1 cellular context compared by ENCODE assay signal in the genomic region with DNA sequence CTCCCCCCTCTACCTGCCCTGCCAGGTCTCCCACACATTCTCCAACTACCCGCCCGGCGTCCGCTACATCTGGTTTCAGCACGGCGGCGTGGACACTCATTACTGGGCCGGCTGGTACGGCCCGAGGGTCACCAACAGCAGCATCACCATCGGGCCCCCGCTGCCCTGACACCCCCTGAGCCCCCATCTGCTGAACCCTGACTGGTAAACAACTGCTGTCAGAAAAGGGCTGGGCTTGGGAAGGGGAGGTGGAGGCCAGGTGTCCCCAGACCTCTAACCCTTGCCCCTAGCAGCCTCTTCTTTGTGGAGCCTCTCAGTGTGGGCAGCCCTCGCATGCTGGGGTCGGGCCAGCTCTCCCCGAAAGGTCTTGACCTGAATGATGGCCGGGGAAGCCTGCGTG.
TF ChIP-seq lines count a peak whose summit lies in the region.

No MANE protein-coding gene starts in this region.

TF ChIP-seq in HepG2, 621 proteins besides CTCF, POLR2A, EP300 and RAD21:
- no peak for TF ChIP-seq ZNF432 (CRISPR knock-in tag; IDR thresholded peaks at IDR 0.05; ENCODE audit: borderline replicate concordance)
- peak; percentile 62 for TF ChIP-seq AGO2 (optimal IDR thresholded peaks at IDR 0.05; ENCODE audit: low read depth, low read length)
- no peak for TF ChIP-seq TBX3 (IDR thresholded peaks at IDR 0.05; ENCODE audit: borderline replicate concordance)
- TF ChIP-seq, protein P1, sequence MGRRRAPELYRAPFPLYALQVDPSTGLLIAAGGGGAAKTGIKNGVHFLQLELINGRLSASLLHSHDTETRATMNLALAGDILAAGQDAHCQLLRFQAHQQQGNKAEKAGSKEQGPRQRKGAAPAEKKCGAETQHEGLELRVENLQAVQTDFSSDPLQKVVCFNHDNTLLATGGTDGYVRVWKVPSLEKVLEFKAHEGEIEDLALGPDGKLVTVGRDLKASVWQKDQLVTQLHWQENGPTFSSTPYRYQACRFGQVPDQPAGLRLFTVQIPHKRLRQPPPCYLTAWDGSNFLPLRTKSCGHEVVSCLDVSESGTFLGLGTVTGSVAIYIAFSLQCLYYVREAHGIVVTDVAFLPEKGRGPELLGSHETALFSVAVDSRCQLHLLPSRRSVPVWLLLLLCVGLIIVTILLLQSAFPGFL (CRISPR knock-in tag; IDR thresholded peaks at IDR 0.05): no peak
- TF ChIP-seq, protein P2, sequence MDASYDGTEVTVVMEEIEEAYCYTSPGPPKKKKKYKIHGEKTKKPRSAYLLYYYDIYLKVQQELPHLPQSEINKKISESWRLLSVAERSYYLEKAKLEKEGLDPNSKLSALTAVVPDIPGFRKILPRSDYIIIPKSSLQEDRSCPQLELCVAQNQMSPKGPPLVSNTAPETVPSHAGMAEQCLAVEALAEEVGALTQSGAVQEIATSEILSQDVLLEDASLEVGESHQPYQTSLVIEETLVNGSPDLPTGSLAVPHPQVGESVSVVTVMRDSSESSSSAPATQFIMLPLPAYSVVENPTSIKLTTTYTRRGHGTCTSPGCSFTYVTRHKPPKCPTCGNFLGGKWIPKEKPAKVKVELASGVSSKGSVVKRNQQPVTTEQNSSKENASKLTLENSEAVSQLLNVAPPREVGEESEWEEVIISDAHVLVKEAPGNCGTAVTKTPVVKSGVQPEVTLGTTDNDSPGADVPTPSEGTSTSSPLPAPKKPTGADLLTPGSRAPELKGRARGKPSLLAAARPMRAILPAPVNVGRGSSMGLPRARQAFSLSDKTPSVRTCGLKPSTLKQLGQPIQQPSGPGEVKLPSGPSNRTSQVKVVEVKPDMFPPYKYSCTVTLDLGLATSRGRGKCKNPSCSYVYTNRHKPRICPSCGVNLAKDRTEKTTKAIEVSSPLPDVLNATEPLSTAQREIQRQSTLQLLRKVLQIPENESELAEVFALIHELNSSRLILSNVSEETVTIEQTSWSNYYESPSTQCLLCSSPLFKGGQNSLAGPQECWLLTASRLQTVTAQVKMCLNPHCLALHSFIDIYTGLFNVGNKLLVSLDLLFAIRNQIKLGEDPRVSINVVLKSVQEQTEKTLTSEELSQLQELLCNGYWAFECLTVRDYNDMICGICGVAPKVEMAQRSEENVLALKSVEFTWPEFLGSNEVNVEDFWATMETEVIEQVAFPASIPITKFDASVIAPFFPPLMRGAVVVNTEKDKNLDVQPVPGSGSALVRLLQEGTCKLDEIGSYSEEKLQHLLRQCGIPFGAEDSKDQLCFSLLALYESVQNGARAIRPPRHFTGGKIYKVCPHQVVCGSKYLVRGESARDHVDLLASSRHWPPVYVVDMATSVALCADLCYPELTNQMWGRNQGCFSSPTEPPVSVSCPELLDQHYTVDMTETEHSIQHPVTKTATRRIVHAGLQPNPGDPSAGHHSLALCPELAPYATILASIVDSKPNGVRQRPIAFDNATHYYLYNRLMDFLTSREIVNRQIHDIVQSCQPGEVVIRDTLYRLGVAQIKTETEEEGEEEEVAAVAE (CRISPR knock-in tag; IDR thresholded peaks at IDR 0.05; ENCODE audit: borderline replicate concordance): no peak
- no peak for TF ChIP-seq ZFP41 (CRISPR knock-in tag; IDR thresholded peaks at IDR 0.05; ENCODE audit: borderline replicate concordance)
- no peak for TF ChIP-seq ZBTB8A (CRISPR knock-in tag; IDR thresholded peaks at IDR 0.05; ENCODE audit: borderline replicate concordance, low read depth)
